Comparison of ENCODE assay signal across 15 cellular contexts in the genomic region with DNA sequence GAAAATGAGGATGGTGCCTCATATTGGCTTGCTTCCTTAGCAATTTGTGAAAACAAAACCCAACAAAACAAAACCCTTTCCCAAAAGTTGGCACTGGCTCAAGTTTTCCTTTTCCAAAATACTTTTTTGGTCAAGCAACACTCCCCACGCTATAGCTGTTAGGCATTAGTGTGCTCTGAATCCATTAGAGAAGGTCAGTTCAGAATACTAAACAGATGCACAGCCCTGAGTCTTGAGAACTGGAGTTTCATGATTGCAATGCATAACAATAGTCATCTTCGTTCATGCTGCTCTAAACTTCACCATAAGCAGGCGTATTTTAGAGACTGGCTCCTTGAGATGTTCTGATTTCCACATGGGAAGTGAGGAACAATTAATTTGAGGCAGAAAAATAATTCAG.
DNase-seq lines count a peak whose midpoint lies in the region; ATAC-seq and TF ChIP-seq lines count a peak whose summit lies in the region.
"Had no signal": no experiment of that assay in that cellular context is flagged by ENCODE, and none has a peak within 500 bp of the region (broad histone marks: within the 10 kb centered on the region; RNA-seq: fewer than 3 reads in every experiment).

No MANE protein-coding gene starts in this region.

- intact Hi-C loops in heart right ventricle (cut with DNase I), result loop anchor here in 6 of 10 donors (5.0 to 10.0 kb wide), 6 partner anchors 94 to 174 kb away; partner anchors contain the start of gene KLF9 (in 1 of the 6)
- intact Hi-C loops in left cardiac atrium (cut with DNase I), result loop anchor here in 1 of 2 donors (5.0 kb wide), 1 partner anchor 99 kb away; no protein-coding TSS in a partner anchor

- DNase-seq in heart right ventricle (no peak), left cardiac atrium (no peak), fibroblast of mammary gland (ENCODE audit: low read depth) (peak; percentile 44), HPDE6-E6E7 (ENCODE audit: extremely low spot score) (no peak)
- DNase-seq: activated CD4-positive, alpha-beta T cell treated with anti-CD3 and anti-CD28 coated beads, Interleukin-2, amount 50 U/mL, for 1 hour; activated T-cell treated with anti-CD3 and anti-CD28 coated beads, Interleukin-2, amount 50 U/mL, for 24 hours; glutamatergic neuron; NCI-H2171 treated with DMSO at 0.1 percent for 48 hours; posterior cingulate gyrus; SIG-M5 had no signal

- H3K27me3 ChIP-seq in heart right ventricle, result no peaks in the 10 kb centered on the region
- no peaks in the 10 kb centered on the region for H3K27me3 ChIP-seq in rectal smooth muscle tissue (ENCODE audit: control insufficient read depth, insufficient read depth, low read length)

- H3K27ac ChIP-seq in heart right ventricle (peak overlapping the region; percentile 69 to 91 (median 80)), rectal smooth muscle tissue (ENCODE audit: low read depth, low read length) (peak overlapping the region; percentile 88)

- no peaks in the 10 kb centered on the region for H3K36me3 ChIP-seq in heart right ventricle
- no peaks in the 10 kb centered on the region for H3K36me3 ChIP-seq in rectal smooth muscle tissue (ENCODE audit: control insufficient read depth, insufficient read depth, low read length)

- WGBS in heart right ventricle, 2 donors, result 59 to 75% methylated on average over 3 of the region's 3 CpGs

- ATAC-seq in heart right ventricle, result peak in 1 of 8 donors; percentile 15
- ATAC-seq in left cardiac atrium, result no peak
- ATAC-seq in HG03521 (IDR thresholded peaks at IDR 0.05; ENCODE audit: unreplicated experiment), result no peak
- ATAC-seq in HG02763 (IDR thresholded peaks at IDR 0.05; ENCODE audit: unreplicated experiment), result no peak
- no peak for ATAC-seq in HG03457 (IDR thresholded peaks at IDR 0.05; ENCODE audit: unreplicated experiment)
- ATAC-seq: activated naive CD4-positive, alpha-beta T cell treated with anti-CD3 and anti-CD28 coated beads, Interleukin-2, amount 50 U/mL, for 72 hours had no signal

- H3K4me1 ChIP-seq in heart right ventricle, result peaks cover 22 to 64% (median 58%) of the 10 kb centered on the region in 9 donors
- H3K4me1 ChIP-seq in rectal smooth muscle tissue (ENCODE audit: control insufficient read depth, insufficient read depth, low read length), result peaks cover 49% of the 10 kb centered on the region

- H3K4me3 ChIP-seq in heart right ventricle, result no peak overlapping the region
- no peak overlapping the region for H3K4me3 ChIP-seq in fibroblast of mammary gland (ENCODE audit: control insufficient read depth, low read depth, low read length)
- no peak overlapping the region for H3K4me3 ChIP-seq in rectal smooth muscle tissue (ENCODE audit: low read length)

- no peak overlapping the region for H3K9ac ChIP-seq in rectal smooth muscle tissue (ENCODE audit: low read length)

- H3K9me3 ChIP-seq in heart right ventricle, result no peaks in the 10 kb centered on the region

- TF ChIP-seq CTCF in heart right ventricle (IDR thresholded peaks at IDR 0.05) (no peak), fibroblast of mammary gland (conservative IDR thresholded peaks at IDR 0.05; ENCODE audit: control insufficient read depth, insufficient read depth, low read depth, low read length) (no peak)
